Comparison of ENCODE assay signal across 16 cellular contexts in genomic region chr22:26783886-26784285, GRCh38.
"Had no signal": no experiment of that assay in that cellular context is flagged by ENCODE, and none has a peak within 500 bp of the region (broad histone marks: within the 10 kb centered on the region; RNA-seq: fewer than 3 reads in every experiment).

No MANE protein-coding gene starts in this region.

- H3K4me3 ChIP-seq: body of pancreas, left ventricle myocardium inferior, right atrium auricular region, SJSA1, tibial nerve had no signal

- H3K4me1 Mint-ChIP-seq: activated CD4-positive, alpha-beta T cell treated with anti-CD3 and anti-CD28 coated beads, Interleukin-2, amount 10 ng/mL, durations not matched to agents 24 days and 14 days; central memory CD8-positive, alpha-beta T cell had no signal

- H3K4me3 Mint-ChIP-seq: activated B cell treated with CpG ODN at 0.5 μM for 24 hours; activated CD4-positive, alpha-beta T cell treated with anti-CD3 and anti-CD28 coated beads, Interleukin-2, amount 10 ng/mL, durations not matched to agents 24 days and 14 days; central memory CD8-positive, alpha-beta T cell; dendritic cell treated with granulocyte-macrophage colony-stimulating factor and Interleukin-4, amounts not matched to agents 40 ng/mL and 50 ng/mL, for 4 days; memory B cell; stimulated activated effector memory CD8-positive, alpha-beta T cell treated with anti-CD3 and anti-CD28 coated beads, Interleukin-12 subunit alpha, Interleukin-12 subunit beta, amount 100 ng/mL, for 72 hours had no signal

- H3K27ac Mint-ChIP-seq: activated B cell treated with CpG ODN at 0.5 μM for 24 hours; activated CD4-positive, alpha-beta T cell treated with anti-CD3 and anti-CD28 coated beads, Interleukin-2, amount 10 ng/mL, durations not matched to agents 24 days and 14 days; dendritic cell treated with granulocyte-macrophage colony-stimulating factor and Interleukin-4, amounts not matched to agents 40 ng/mL and 50 ng/mL, for 4 days; memory B cell; stimulated activated effector memory CD8-positive, alpha-beta T cell treated with anti-CD3 and anti-CD28 coated beads, Interleukin-12 subunit alpha, Interleukin-12 subunit beta, amount 100 ng/mL, for 72 hours had no signal

- H3K36me3 ChIP-seq: SJSA1 had no signal

- H3K9me3 Mint-ChIP-seq: central memory CD8-positive, alpha-beta T cell had no signal

- H3K27me3 Mint-ChIP-seq: activated B cell treated with CpG ODN at 0.5 μM for 24 hours; activated CD4-positive, alpha-beta T cell treated with anti-CD3 and anti-CD28 coated beads, Interleukin-2, amount 10 ng/mL, durations not matched to agents 24 days and 14 days; central memory CD8-positive, alpha-beta T cell; dendritic cell treated with granulocyte-macrophage colony-stimulating factor and Interleukin-4, amounts not matched to agents 40 ng/mL and 50 ng/mL, for 4 days; memory B cell had no signal

- H3K27me3 ChIP-seq: body of pancreas, right atrium auricular region, SJSA1, tibial nerve had no signal

- DNase-seq: activated B cell treated with CpG ODN at 0.5 μM for 24 hours; activated CD4-positive, alpha-beta T cell treated with anti-CD3 and anti-CD28 coated beads, Interleukin-2, amount 10 ng/mL, durations not matched to agents 24 days and 14 days; activated CD8-positive, alpha-beta memory T cell treated with anti-CD3 and anti-CD28 coated beads for 24 hours; activated naive CD4-positive, alpha-beta T cell treated with anti-CD3 and anti-CD28 coated beads, Interleukin-2, amount 50 U/mL, for 16 hours; amniotic stem cell; body of pancreas; erythroblast; left ventricle myocardium inferior; T-helper 1 cell had no signal

- H3K9me3 ChIP-seq: body of pancreas, SJSA1, tibial nerve had no signal

- H3K4me1 ChIP-seq: body of pancreas, right atrium auricular region, SJSA1, tibial nerve had no signal

- H3K27ac ChIP-seq: body of pancreas, left ventricle myocardium inferior, right atrium auricular region, SJSA1, tibial nerve had no signal
